In the genomic region with DNA sequence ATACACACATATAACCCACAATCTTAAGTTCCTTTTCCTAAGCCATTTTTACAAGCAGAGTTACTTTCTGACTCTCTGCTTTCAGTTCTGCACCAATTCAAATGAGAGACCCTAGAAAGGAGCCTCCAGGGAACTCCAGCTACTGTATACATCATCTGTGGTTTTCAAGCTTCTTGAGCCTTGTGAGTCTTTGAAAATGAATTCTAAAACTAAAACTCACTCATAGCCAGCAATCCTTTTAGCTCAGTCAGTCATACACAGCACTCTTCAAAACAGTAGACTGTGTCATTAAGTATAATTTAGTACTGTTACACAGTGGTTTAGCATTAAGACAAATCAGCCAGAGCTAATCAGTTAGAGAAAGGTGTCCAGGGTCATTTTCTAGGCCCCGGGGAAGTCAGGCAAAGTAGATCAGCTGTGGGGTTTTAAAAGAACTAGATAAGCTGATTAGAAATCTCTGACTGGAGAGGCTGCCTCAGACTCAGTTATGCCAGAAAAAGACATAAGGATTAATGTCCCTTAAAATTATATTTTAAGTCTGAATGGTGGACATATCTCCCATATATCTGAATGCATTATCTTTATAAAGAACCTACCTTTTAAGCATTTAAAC, we compare ENCODE assay signal across 9 cellular contexts.
DNase-seq lines count a peak whose midpoint lies in the region; ATAC-seq and TF ChIP-seq lines count a peak whose summit lies in the region.
"Had no signal": no experiment of that assay in that cellular context is flagged by ENCODE, and none has a peak within 500 bp of the region (broad histone marks: within the 10 kb centered on the region; RNA-seq: fewer than 3 reads in every experiment).

No MANE protein-coding gene starts in this region.

- intact Hi-C loops in A673 (cut with micrococcal nuclease; ENCODE audit: unreplicated experiment), result no loop called here

- BruUV-seq in A673 (replicated peaks; lab: Mats Ljungman, UMichigan), result no TSS peak

- no peaks in the 10 kb centered on the region for H3K4me1 ChIP-seq in A673 (ENCODE audit: insufficient read depth, low read length, poor library complexity, severe bottlenecking)

- no peaks in the 10 kb centered on the region for H3K36me3 ChIP-seq in A673 (ENCODE audit: insufficient read depth, low read length, poor library complexity, severe bottlenecking)

- no peaks in the 10 kb centered on the region for H3K36me3 Mint-ChIP-seq in WTC11
- H3K36me3 Mint-ChIP-seq in glutamatergic neuron (ENCODE audit: unreplicated experiment), result no peaks in the 10 kb centered on the region

- H3K4me3 Mint-ChIP-seq in WTC11 (no peak overlapping the region), glutamatergic neuron (ENCODE audit: unreplicated experiment) (no peak overlapping the region)

- DNase-seq in DMS79 (lab: John Stamatoyannopoulos, UW) (peak; percentile 93), NCI-H187 treated with DMSO at 0.1 percent for 48 hours (lab: John Stamatoyannopoulos, UW) (peak; percentile 84), fibroblast of the aortic adventitia (ENCODE audit: low read depth) (peak; percentile 57), WTC11 (ENCODE audit: low spot score) (no peak), A673 (ENCODE audit: low spot score) (no peak), SHP77 treated with DMSO at 0.1 percent for 48 hours (lab: John Stamatoyannopoulos, UW) (no peak), glutamatergic neuron (no peak)
- DNase-seq: cortex of kidney had no signal

- TF ChIP-seq CTCF in fibroblast of the aortic adventitia (IDR thresholded peaks at IDR 0.05; ENCODE audit: insufficient read depth, low read length) (no peak), WTC11 (IDR thresholded peaks at IDR 0.05) (no peak), A673 (conservative IDR thresholded peaks at IDR 0.05; ENCODE audit: low read depth, low read length) (no peak), glutamatergic neuron (IDR thresholded peaks at IDR 0.05; ENCODE audit: partially characterized antibody, unreplicated experiment) (no peak)

- H3K27me3 ChIP-seq in A673 (replicated peaks; ENCODE audit: insufficient read depth, low read depth, low read length, poor library complexity), result peaks cover 30% of the 10 kb centered on the region

- H3K4me3 ChIP-seq in fibroblast of the aortic adventitia (ENCODE audit: low read depth, low read length) (no peak overlapping the region), A673 (ENCODE audit: low read depth, low read length, poor library complexity, severe bottlenecking) (no peak overlapping the region)

- ATAC-seq in GM21786 (IDR thresholded peaks at IDR 0.05; ENCODE audit: unreplicated experiment), result peak; percentile 76
- ATAC-seq in WTC11, result no peak

- POLR2A ChIA-PET in WTC11 (lab: Charles Lee), result no interaction called here
- POLR2A ChIA-PET in A673 (lab: Charles Lee; ENCODE audit: low non-redundant PET), result no interaction called here

- H3K27ac Mint-ChIP-seq in WTC11, result no peak overlapping the region
- H3K27ac Mint-ChIP-seq in glutamatergic neuron (ENCODE audit: unreplicated experiment), result no peak overlapping the region

- H3K4me1 Mint-ChIP-seq in WTC11 (peaks cover 36% of the 10 kb centered on the region), glutamatergic neuron (ENCODE audit: low read depth, unreplicated experiment) (peaks cover 15% of the 10 kb centered on the region)

- CTCF ChIA-PET in WTC11 (lab: Charles Lee) (interaction anchor here (0.5 to 1.5 kb wide), 3 partner anchors 31 to 737 kb away, joined by 3 to 4 read pairs (median 4); no protein-coding TSS in a partner anchor), A673 (lab: Charles Lee) (no interaction called here)

- H3K9me3 Mint-ChIP-seq in WTC11, result no peaks in the 10 kb centered on the region
- no peaks in the 10 kb centered on the region for H3K9me3 Mint-ChIP-seq in glutamatergic neuron (ENCODE audit: unreplicated experiment)

- H3K27ac ChIP-seq in A673 (ENCODE audit: low read depth, low read length, poor library complexity, severe bottlenecking), result no peak overlapping the region

- no peaks in the 10 kb centered on the region for H3K27me3 Mint-ChIP-seq in WTC11 (ENCODE audit: low read depth)
- no peaks in the 10 kb centered on the region for H3K27me3 Mint-ChIP-seq in glutamatergic neuron (ENCODE audit: unreplicated experiment)

- no peaks in the 10 kb centered on the region for H3K9me3 ChIP-seq in A673 (ENCODE audit: low read depth, low read length, poor library complexity, severe bottlenecking)

TF ChIP-seq in WTC11, 78 proteins besides CTCF, POLR2A, EP300 and RAD21:
- no peak for TF ChIP-seq FOXP1 (CRISPR knock-in tag; IDR thresholded peaks at IDR 0.05; ENCODE audit: borderline replicate concordance)
- TF ChIP-seq EMX1 (CRISPR knock-in tag; IDR thresholded peaks at IDR 0.05), result no peak
- TF ChIP-seq, protein P1, sequence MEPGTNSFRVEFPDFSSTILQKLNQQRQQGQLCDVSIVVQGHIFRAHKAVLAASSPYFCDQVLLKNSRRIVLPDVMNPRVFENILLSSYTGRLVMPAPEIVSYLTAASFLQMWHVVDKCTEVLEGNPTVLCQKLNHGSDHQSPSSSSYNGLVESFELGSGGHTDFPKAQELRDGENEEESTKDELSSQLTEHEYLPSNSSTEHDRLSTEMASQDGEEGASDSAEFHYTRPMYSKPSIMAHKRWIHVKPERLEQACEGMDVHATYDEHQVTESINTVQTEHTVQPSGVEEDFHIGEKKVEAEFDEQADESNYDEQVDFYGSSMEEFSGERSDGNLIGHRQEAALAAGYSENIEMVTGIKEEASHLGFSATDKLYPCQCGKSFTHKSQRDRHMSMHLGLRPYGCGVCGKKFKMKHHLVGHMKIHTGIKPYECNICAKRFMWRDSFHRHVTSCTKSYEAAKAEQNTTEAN (CRISPR knock-in tag; IDR thresholded peaks at IDR 0.05), result no peak
- TF ChIP-seq ZNF512 (CRISPR knock-in tag; IDR thresholded peaks at IDR 0.05; ENCODE audit: borderline replicate concordance), result no peak
- no peak for TF ChIP-seq E2F5 (CRISPR knock-in tag; IDR thresholded peaks at IDR 0.05)
- no peak for TF ChIP-seq ZNF138 (CRISPR knock-in tag; conservative IDR thresholded peaks at IDR 0.05)

Comparison
In these comparisons a context has a peak if more than half of its experiments do, and no peak if none do; other contexts are left out.
1. DNase-seq: peak in DMS79 (single experiment), NCI-H187 treated with DMSO at 0.1 percent for 48 hours (single experiment) and fibroblast of the aortic adventitia (single experiment); none in WTC11 (single experiment), A673 (single experiment), SHP77 treated with DMSO at 0.1 percent for 48 hours (single experiment) and glutamatergic neuron (single experiment).